2 cellular contexts compared by ENCODE assay signal in the genomic region with DNA sequence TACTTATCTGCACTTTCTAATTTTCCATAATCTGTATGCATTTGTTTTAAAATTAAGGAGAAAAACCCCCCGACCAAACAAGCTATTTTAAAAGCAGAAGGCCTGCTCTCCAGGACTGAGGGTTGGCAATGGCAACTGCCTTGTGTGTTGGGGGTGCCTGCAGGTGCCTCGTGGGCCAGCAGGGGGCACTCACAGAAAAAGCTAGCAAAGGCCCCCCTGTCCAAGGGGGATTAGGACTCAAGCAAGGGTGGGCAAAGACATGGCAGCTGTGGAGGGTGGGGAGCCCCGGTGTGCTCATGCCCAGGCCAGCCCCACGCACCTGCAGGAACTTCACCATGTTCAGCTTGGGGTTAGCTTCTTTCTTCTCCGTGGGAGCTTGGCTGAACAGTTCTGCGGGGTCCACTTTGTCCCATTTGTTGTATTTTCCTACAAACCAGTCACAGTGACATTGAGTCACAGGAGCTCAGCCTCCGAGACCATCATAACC.
TF ChIP-seq lines count a peak whose summit lies in the region.

No MANE protein-coding gene starts in this region.

TF ChIP-seq in HEK293, 187 proteins besides CTCF, POLR2A, EP300 and RAD21 (continued from another document):
- TF ChIP-seq REPIN1 (tag by site-specific recombination; IDR thresholded peaks at IDR 0.05; ENCODE audit: low read depth) = no peak
- 0 out of 2 replicates have a peak, but pooled peaks have one; percentile 20 for TF ChIP-seq ZNF654 (tag by site-specific recombination; IDR thresholded peaks at IDR 0.05; ENCODE audit: low read depth)

TF ChIP-seq in WTC11, 78 proteins besides CTCF, POLR2A, EP300 and RAD21 (continued from another document):
- TF ChIP-seq, protein P1, sequence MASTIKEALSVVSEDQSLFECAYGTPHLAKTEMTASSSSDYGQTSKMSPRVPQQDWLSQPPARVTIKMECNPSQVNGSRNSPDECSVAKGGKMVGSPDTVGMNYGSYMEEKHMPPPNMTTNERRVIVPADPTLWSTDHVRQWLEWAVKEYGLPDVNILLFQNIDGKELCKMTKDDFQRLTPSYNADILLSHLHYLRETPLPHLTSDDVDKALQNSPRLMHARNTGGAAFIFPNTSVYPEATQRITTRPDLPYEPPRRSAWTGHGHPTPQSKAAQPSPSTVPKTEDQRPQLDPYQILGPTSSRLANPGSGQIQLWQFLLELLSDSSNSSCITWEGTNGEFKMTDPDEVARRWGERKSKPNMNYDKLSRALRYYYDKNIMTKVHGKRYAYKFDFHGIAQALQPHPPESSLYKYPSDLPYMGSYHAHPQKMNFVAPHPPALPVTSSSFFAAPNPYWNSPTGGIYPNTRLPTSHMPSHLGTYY (CRISPR knock-in tag; IDR thresholded peaks at IDR 0.05) = no peak
- TF ChIP-seq, protein P2, sequence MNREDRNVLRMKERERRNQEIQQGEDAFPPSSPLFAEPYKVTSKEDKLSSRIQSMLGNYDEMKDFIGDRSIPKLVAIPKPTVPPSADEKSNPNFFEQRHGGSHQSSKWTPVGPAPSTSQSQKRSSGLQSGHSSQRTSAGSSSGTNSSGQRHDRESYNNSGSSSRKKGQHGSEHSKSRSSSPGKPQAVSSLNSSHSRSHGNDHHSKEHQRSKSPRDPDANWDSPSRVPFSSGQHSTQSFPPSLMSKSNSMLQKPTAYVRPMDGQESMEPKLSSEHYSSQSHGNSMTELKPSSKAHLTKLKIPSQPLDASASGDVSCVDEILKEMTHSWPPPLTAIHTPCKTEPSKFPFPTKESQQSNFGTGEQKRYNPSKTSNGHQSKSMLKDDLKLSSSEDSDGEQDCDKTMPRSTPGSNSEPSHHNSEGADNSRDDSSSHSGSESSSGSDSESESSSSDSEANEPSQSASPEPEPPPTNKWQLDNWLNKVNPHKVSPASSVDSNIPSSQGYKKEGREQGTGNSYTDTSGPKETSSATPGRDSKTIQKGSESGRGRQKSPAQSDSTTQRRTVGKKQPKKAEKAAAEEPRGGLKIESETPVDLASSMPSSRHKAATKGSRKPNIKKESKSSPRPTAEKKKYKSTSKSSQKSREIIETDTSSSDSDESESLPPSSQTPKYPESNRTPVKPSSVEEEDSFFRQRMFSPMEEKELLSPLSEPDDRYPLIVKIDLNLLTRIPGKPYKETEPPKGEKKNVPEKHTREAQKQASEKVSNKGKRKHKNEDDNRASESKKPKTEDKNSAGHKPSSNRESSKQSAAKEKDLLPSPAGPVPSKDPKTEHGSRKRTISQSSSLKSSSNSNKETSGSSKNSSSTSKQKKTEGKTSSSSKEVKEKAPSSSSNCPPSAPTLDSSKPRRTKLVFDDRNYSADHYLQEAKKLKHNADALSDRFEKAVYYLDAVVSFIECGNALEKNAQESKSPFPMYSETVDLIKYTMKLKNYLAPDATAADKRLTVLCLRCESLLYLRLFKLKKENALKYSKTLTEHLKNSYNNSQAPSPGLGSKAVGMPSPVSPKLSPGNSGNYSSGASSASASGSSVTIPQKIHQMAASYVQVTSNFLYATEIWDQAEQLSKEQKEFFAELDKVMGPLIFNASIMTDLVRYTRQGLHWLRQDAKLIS (CRISPR knock-in tag; IDR thresholded peaks at IDR 0.05; ENCODE audit: borderline replicate concordance) = no peak
- no peak for TF ChIP-seq ATF1 (CRISPR knock-in tag; IDR thresholded peaks at IDR 0.05)
- TF ChIP-seq ZNF416 (CRISPR knock-in tag; IDR thresholded peaks at IDR 0.05) = no peak
- TF ChIP-seq, protein P3, sequence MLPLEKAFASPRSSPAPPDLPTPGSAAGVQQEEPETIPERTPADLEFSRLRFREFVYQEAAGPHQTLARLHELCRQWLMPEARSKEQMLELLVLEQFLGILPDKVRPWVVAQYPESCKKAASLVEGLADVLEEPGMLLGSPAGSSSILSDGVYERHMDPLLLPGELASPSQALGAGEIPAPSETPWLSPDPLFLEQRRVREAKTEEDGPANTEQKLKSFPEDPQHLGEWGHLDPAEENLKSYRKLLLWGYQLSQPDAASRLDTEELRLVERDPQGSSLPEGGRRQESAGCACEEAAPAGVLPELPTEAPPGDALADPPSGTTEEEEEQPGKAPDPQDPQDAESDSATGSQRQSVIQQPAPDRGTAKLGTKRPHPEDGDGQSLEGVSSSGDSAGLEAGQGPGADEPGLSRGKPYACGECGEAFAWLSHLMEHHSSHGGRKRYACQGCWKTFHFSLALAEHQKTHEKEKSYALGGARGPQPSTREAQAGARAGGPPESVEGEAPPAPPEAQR (CRISPR knock-in tag; IDR thresholded peaks at IDR 0.05) = no peak
- no peak for TF ChIP-seq JAZF1 (CRISPR knock-in tag; IDR thresholded peaks at IDR 0.05)
- TF ChIP-seq GTF2I (CRISPR knock-in tag; conservative IDR thresholded peaks at IDR 0.05) = no peak
- TF ChIP-seq, protein P4, sequence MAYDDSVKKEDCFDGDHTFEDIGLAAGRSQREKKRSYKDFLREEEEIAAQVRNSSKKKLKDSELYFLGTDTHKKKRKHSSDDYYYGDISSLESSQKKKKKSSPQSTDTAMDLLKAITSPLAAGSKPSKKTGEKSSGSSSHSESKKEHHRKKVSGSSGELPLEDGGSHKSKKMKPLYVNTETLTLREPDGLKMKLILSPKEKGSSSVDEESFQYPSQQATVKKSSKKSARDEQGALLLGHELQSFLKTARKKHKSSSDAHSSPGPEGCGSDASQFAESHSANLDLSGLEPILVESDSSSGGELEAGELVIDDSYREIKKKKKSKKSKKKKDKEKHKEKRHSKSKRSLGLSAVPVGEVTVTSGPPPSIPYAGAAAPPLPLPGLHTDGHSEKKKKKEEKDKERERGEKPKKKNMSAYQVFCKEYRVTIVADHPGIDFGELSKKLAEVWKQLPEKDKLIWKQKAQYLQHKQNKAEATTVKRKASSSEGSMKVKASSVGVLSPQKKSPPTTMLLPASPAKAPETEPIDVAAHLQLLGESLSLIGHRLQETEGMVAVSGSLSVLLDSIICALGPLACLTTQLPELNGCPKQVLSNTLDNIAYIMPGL (CRISPR knock-in tag; IDR thresholded peaks at IDR 0.05) = no peak
- no peak for TF ChIP-seq SP1 (CRISPR knock-in tag; conservative IDR thresholded peaks at IDR 0.05)
- no peak for TF ChIP-seq ZNF671 (CRISPR knock-in tag; IDR thresholded peaks at IDR 0.05)
